Comparison of ENCODE assay signal across 8 cellular contexts in genomic region chr14:76267322-76268012, GRCh38.
A peak's percentile ranks its signal among the peaks of the same experiment; 100 is the strongest.
DNase-seq lines count a peak whose midpoint lies in the region; ATAC-seq and TF ChIP-seq lines count a peak whose summit lies in the region.

No MANE protein-coding gene starts in this region.

- no peaks in the 10 kb centered on the region for H3K9me3 Mint-ChIP-seq in activated CD4-positive, alpha-beta T cell treated with anti-CD3 and anti-CD28 coated beads for 36 hours (ENCODE audit: low read depth)
- peaks cover 5% of the 10 kb centered on the region; the same call in 1 of the 2 replicates for H3K9me3 Mint-ChIP-seq in WTC11

- H3K27ac Mint-ChIP-seq in activated CD4-positive, alpha-beta T cell treated with anti-CD3 and anti-CD28 coated beads for 36 hours: no peak overlapping the region
- H3K27ac Mint-ChIP-seq in WTC11: peak overlapping the region; percentile 83

- H3K36me3 Mint-ChIP-seq in activated CD4-positive, alpha-beta T cell treated with anti-CD3 and anti-CD28 coated beads for 36 hours (ENCODE audit: low read depth): no peaks in the 10 kb centered on the region
- no peaks in the 10 kb centered on the region for H3K36me3 Mint-ChIP-seq in WTC11

- no peak for TF ChIP-seq CTCF in WTC11 (IDR thresholded peaks at IDR 0.05)

- peaks cover 12% of the 10 kb centered on the region for H3K27me3 Mint-ChIP-seq in activated CD4-positive, alpha-beta T cell treated with anti-CD3 and anti-CD28 coated beads for 36 hours
- peaks cover 40% of the 10 kb centered on the region for H3K27me3 Mint-ChIP-seq in WTC11 (ENCODE audit: low read depth)

- intact Hi-C loops in activated CD4-positive, alpha-beta T cell treated with anti-CD3 and anti-CD28 coated beads for 36 hours (cut with DNase I, micrococcal nuclease): no loop called here

- peak; percentile 39 for ATAC-seq in activated CD4-positive, alpha-beta T cell treated with anti-CD3 and anti-CD28 coated beads for 36 hours
- ATAC-seq in WTC11 (peak; percentile 86), HG02623 (IDR thresholded peaks at IDR 0.05; ENCODE audit: unreplicated experiment) (no peak), HG03159 (IDR thresholded peaks at IDR 0.05; ENCODE audit: unreplicated experiment) (no peak)

- H3K4me3 Mint-ChIP-seq in activated CD4-positive, alpha-beta T cell treated with anti-CD3 and anti-CD28 coated beads for 36 hours: peak overlapping the region; percentile 23
- peak overlapping the region; percentile 58 for H3K4me3 Mint-ChIP-seq in WTC11

- H3K4me1 Mint-ChIP-seq in activated CD4-positive, alpha-beta T cell treated with anti-CD3 and anti-CD28 coated beads for 36 hours: no peaks in the 10 kb centered on the region
- H3K4me1 Mint-ChIP-seq in WTC11: peaks cover 26% of the 10 kb centered on the region

- CTCF ChIA-PET in activated CD4-positive, alpha-beta T cell treated with anti-CD3 and anti-CD28 coated beads for 36 hours (lab: Charles Lee): interaction anchor here (0.7 kb wide), 1 partner anchor 178 kb away, joined by 3 read pairs; no protein-coding TSS in a partner anchor
- CTCF ChIA-PET in WTC11 (lab: Charles Lee): interaction anchor here (1.0 to 1.3 kb wide), 4 partner anchors 43 to 120 kb away, joined by 3 to 5 read pairs (median 4); no protein-coding TSS in a partner anchor

- DNase-seq in activated CD4-positive, alpha-beta T cell treated with anti-CD3 and anti-CD28 coated beads for 36 hours: peak; percentile 38
- DNase-seq in activated CD4-positive, alpha-beta T cell treated with anti-CD3 and anti-CD28 coated beads for 1 hour: no peak
- DNase-seq in WTC11 (ENCODE audit: low spot score): peak; percentile 82
- DNase-seq in glomerular endothelial cell (ENCODE audit: extremely low read depth, low read depth, low spot score): peak; percentile 22
- DNase-seq in occipital lobe (lab: John Stamatoyannopoulos, UW): peak; percentile 8
- no peak for DNase-seq in D341Med (ENCODE audit: low spot score)

- POLR2A ChIA-PET in activated CD4-positive, alpha-beta T cell treated with anti-CD3 and anti-CD28 coated beads for 36 hours (lab: Charles Lee): no interaction called here
- POLR2A ChIA-PET in WTC11 (lab: Charles Lee): no interaction called here

TF ChIP-seq in WTC11, 78 proteins besides CTCF, POLR2A, EP300 and RAD21:
- peak; percentile 92 for TF ChIP-seq USF1 (CRISPR knock-in tag; IDR thresholded peaks at IDR 0.05)
- TF ChIP-seq USF2 (CRISPR knock-in tag; IDR thresholded peaks at IDR 0.05): peak; percentile 96
- no peak for TF ChIP-seq CDX4 (CRISPR knock-in tag; IDR thresholded peaks at IDR 0.05; ENCODE audit: borderline replicate concordance)
- TF ChIP-seq NFYB (CRISPR knock-in tag; conservative IDR thresholded peaks at IDR 0.05; ENCODE audit: low read depth): peak; percentile 86
- TF ChIP-seq, protein P1, sequence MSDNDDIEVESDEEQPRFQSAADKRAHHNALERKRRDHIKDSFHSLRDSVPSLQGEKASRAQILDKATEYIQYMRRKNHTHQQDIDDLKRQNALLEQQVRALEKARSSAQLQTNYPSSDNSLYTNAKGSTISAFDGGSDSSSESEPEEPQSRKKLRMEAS (CRISPR knock-in tag; IDR thresholded peaks at IDR 0.05): peak; percentile 35
- TF ChIP-seq NR1H2 (CRISPR knock-in tag; IDR thresholded peaks at IDR 0.05): no peak
- no peak for TF ChIP-seq ZNF423 (CRISPR knock-in tag; IDR thresholded peaks at IDR 0.05)
TF ChIP-seq in WTC11: peak in this region for 4.

Comparison
In these comparisons a context has a peak if more than half of its experiments do, and no peak if none do; other contexts are left out.
1. DNase-seq: peak in activated CD4-positive, alpha-beta T cell treated with anti-CD3 and anti-CD28 coated beads for 36 hours (single experiment), WTC11 (single experiment), glomerular endothelial cell (single experiment) and occipital lobe (single experiment); none in activated CD4-positive, alpha-beta T cell treated with anti-CD3 and anti-CD28 coated beads for 1 hour (single experiment) and D341Med (single experiment).
2. ATAC-seq: peak in activated CD4-positive, alpha-beta T cell treated with anti-CD3 and anti-CD28 coated beads for 36 hours (single experiment) and WTC11 (single experiment); none in HG02623 (single experiment) and HG03159 (single experiment).